Comparison of ENCODE assay signal across 22 cellular contexts in the genomic region with DNA sequence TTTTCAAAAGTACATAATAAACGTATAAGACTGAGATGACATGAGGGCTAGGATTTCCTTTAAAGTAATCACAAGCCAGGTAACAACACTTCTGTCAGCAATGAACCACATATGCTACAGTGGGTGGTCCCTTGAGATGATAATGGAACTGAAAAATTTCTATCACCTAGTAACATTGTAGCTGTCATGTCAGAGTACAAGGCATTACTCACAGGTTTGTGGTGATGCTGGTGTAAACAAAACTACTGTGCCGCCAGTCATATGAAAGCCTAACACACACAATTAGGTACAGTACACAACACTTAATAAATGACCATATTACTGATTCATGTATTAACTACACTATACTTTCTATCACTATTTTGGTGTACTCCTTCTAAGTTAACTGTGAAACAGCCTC. TPM values are rescaled to one million over a fixed set of nuclear protein-coding genes. Genes with fewer than 3 reads are reported as not detected.
DNase-seq lines count a peak whose midpoint lies in the region; ATAC-seq, FAIRE-seq and TF ChIP-seq lines count a peak whose summit lies in the region.
"Had no signal": no experiment of that assay in that cellular context is flagged by ENCODE, and none has a peak within 500 bp of the region (broad histone marks: within the 10 kb centered on the region; RNA-seq: fewer than 3 reads in every experiment).

No MANE protein-coding gene starts in this region.

- TF ChIP-seq POLR2A in GM12878 (IDR thresholded peaks at IDR 0.05; ENCODE audit: low read depth, low read length) = no peak

- RAD21 ChIA-PET in GM12878 (lab: Charles Lee; ENCODE audit: unreplicated experiment) = interaction anchor here (0.6 to 1.8 kb wide), 4 partner anchors 41 to 85 kb away, joined by 3 to 5 read pairs (median 4); no protein-coding TSS in a partner anchor

- H3K27me3 ChIP-seq in GM12878 (replicated peaks in 1 of 2; ENCODE audit: control insufficient read depth in 2 of 2, insufficient read depth in 2 of 2, low read length in 1 of 2) = no peaks in the 10 kb centered on the region

- in situ Hi-C loops in GM12878 (cut with MboI) = no loop called here

- no peaks in the 10 kb centered on the region for H3K9me3 ChIP-seq in GM12878 (replicated peaks; ENCODE audit: control insufficient read depth, insufficient read depth, low read length)

- DNase-seq in GM12878 (ENCODE audit: low read depth, low spot score) (no peak), islet precursor cell (no peak), NK-92 (lab: John Stamatoyannopoulos, UW; ENCODE audit: unreplicated experiment) (no peak), NCI-H128 (lab: John Stamatoyannopoulos, UW; ENCODE audit: unreplicated experiment) (no peak)
- DNase-seq in effector CD4-positive, alpha-beta T cell = no peak
- DNase-seq: DMS153, GOT3, KG1, NCI-H1092, NCI-H1694 treated with DMSO at 0.1 percent for 48 hours, NCI-H446, NCI-H748 treated with DMSO at 0.1 percent for 48 hours, T-helper 1 cell had no signal

- H3K4me3 ChIP-seq in GM12878 = no peak overlapping the region
- H3K4me3 ChIP-seq: SK-N-MC had no signal

- peak; percentile 66 to 70 for TF ChIP-seq EP300 in GM12878 (IDR thresholded peaks at IDR 0.05; ENCODE audit: borderline replicate concordance in 1 of 2, control insufficient read depth in 1 of 2, low read depth in 2 of 2, low read length in 2 of 2)

- H3K36me3 ChIP-seq in GM12878 (ENCODE audit: control insufficient read depth in 2 of 2, insufficient read depth in 2 of 2, low read length in 1 of 2) = no peaks in the 10 kb centered on the region

- CTCF ChIA-PET in GM12878 (lab: Yijun Ruan, JAX) = interaction anchor here (0.7 to 1.9 kb wide), 5 partner anchors 8 to 279 kb away, joined by 3 to 6 read pairs (median 3); no protein-coding TSS in a partner anchor

- ATAC-seq in GM18498 (IDR thresholded peaks at IDR 0.05; ENCODE audit: unreplicated experiment) (peak; percentile 58), GM19397 (IDR thresholded peaks at IDR 0.05; ENCODE audit: unreplicated experiment) (peak; percentile 56), HG03342 (IDR thresholded peaks at IDR 0.05; ENCODE audit: unreplicated experiment) (peak; percentile 50), GM12878 (peak; percentile 88)
- ATAC-seq: Panc1, Right ventricle myocardium inferior had no signal

- intact Hi-C loops in GM12878 (cut with micrococcal nuclease; ENCODE audit: unreplicated experiment) = no loop called here

- no peak overlapping the region for H3K4me2 ChIP-seq in GM12878 (ENCODE audit: control insufficient read depth, insufficient read depth)

- SMC1A ChIA-PET in GM12878 (lab: Charles Lee; ENCODE audit: uncharacterized antibody, unreplicated experiment) = interaction anchor here (1.0 to 2.2 kb wide), 9 partner anchors 16 to 80 kb away, joined by 3 to 6 read pairs (median 4); no protein-coding TSS in a partner anchor

- WGBS in GM12878 (ENCODE audit: insufficient coverage, insufficient replicate concordance, low lambda C conversion rate, missing lambda C conversion rate) = 24% methylated on average over 2 of the region's 2 CpGs

- H4K20me1 ChIP-seq in GM12878 (ENCODE audit: control insufficient read depth, insufficient read depth) = no peaks in the 10 kb centered on the region

- no peaks in the 10 kb centered on the region for H3K79me2 ChIP-seq in GM12878 (ENCODE audit: control insufficient read depth, insufficient read depth, low read length)

- H3K4me1 ChIP-seq in GM12878 (ENCODE audit: control insufficient read depth, insufficient read depth, low read length) = peaks cover 45% of the 10 kb centered on the region

- TF ChIP-seq RAD21 in GM12878 (IDR thresholded peaks at IDR 0.05; ENCODE audit: insufficient read depth, low read depth, low read length) = no peak

- BruUV-seq in GM12878 (replicated peaks; lab: Mats Ljungman, UMichigan) = no TSS peak

- FAIRE-seq in GM12878 (lab: Jason Lieb, UNC) = no peak

- H3K9ac ChIP-seq in GM12878 (ENCODE audit: control insufficient read depth, insufficient read depth, low read length) = no peak overlapping the region

- H2AFZ ChIP-seq in GM12878 (ENCODE audit: control insufficient read depth, low read depth, low read length) = no peak overlapping the region

- no peak overlapping the region for H3K27ac ChIP-seq in GM12878 (ENCODE audit: control insufficient read depth, insufficient read depth)
- H3K27ac ChIP-seq: C4-2B, HL-60, SK-N-MC had no signal

- no peak for TF ChIP-seq CTCF in GM12878 (IDR thresholded peaks at IDR 0.05 in 2 of 3, conservative IDR thresholded peaks at IDR 0.05 in 1 of 3; ENCODE audit: control insufficient read depth in 2 of 3, extremely low read depth in 1 of 3, insufficient read depth in 1 of 3, low read depth in 3 of 3, low read length in 3 of 3)

- POLR2A ChIA-PET in GM12878 (lab: Charles Lee) = interaction anchor here (1.0 kb wide), 1 partner anchor 41 kb away, joined by 3 read pairs; no protein-coding TSS in a partner anchor

TF ChIP-seq in GM12878, 131 proteins besides CTCF, POLR2A, EP300 and RAD21 (continues in another document):
- TF ChIP-seq, protein P1, sequence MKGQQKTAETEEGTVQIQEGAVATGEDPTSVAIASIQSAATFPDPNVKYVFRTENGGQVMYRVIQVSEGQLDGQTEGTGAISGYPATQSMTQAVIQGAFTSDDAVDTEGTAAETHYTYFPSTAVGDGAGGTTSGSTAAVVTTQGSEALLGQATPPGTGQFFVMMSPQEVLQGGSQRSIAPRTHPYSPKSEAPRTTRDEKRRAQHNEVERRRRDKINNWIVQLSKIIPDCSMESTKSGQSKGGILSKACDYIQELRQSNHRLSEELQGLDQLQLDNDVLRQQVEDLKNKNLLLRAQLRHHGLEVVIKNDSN (IDR thresholded peaks at IDR 0.05; ENCODE audit: borderline replicate concordance, extremely low read length, insufficient read depth, low read depth, low read length) = no peak
- no peak for TF ChIP-seq SRF (IDR thresholded peaks at IDR 0.05; ENCODE audit: low read depth in 2 of 2, low read length in 2 of 2)
- TF ChIP-seq SIX5 (IDR thresholded peaks at IDR 0.05; ENCODE audit: low read depth, low read length, severe bottlenecking) = no peak
- no peak for TF ChIP-seq WRNIP1 (IDR thresholded peaks at IDR 0.05; ENCODE audit: borderline replicate concordance, low read depth, low read length)
- TF ChIP-seq, protein P2, sequence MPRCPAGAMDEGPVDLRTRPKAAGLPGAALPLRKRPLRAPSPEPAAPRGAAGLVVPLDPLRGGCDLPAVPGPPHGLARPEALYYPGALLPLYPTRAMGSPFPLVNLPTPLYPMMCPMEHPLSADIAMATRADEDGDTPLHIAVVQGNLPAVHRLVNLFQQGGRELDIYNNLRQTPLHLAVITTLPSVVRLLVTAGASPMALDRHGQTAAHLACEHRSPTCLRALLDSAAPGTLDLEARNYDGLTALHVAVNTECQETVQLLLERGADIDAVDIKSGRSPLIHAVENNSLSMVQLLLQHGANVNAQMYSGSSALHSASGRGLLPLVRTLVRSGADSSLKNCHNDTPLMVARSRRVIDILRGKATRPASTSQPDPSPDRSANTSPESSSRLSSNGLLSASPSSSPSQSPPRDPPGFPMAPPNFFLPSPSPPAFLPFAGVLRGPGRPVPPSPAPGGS (IDR thresholded peaks at IDR 0.05; ENCODE audit: borderline replicate concordance, insufficient read depth, low read depth, low read length, poor library complexity, severe bottlenecking) = no peak
- TF ChIP-seq ZZZ3 (IDR thresholded peaks at IDR 0.05; ENCODE audit: control insufficient read depth, insufficient read length, low read depth) = no peak
- TF ChIP-seq CHD4 (IDR thresholded peaks at IDR 0.05) = no peak
- TF ChIP-seq TCF3 (IDR thresholded peaks at IDR 0.05; ENCODE audit: borderline replicate concordance, insufficient read depth, low read depth, low read length) = no peak

RNA-seq across cellular contexts. Expression of gene MIPEP, which starts 36.8 kb away (rescaled TPM):
- 27.1 and 31.0 TPM in 2 replicates for total RNA-seq in GM12878 (2013; cell fraction: nucleolus; rRNA removed)
- total RNA-seq in GM12878 (2014; rRNA removed) = 30.6 and 42.0 TPM in 2 replicates
- total RNA-seq in GM12878 (2014; rRNA removed; fragmentation: Illumina TruSeq; extraction: Trizol) = 25.4 and 28.2 TPM in 2 replicates
- 35.9 and 38.2 TPM in 2 replicates for total RNA-seq in GM12878 (2021)
- polyA plus RNA-seq in GM12878 (2011; ENCODE audit: low read depth) = 11.8 TPM
- 36.7 and 42.8 TPM in 2 replicates for polyA plus RNA-seq in GM12878 (2011; rRNA removed)
- polyA plus RNA-seq in GM12878 (2011; cell fraction: cytosol; rRNA removed) = 21.7 and 24.8 TPM in 2 replicates
- 38.5 and 41.2 TPM in 2 replicates for polyA plus RNA-seq in GM12878 (2011; cell fraction: nucleus; rRNA removed)
- polyA plus RNA-seq in GM12878 (2012) = 24.8 and 26.1 TPM in 2 replicates
- polyA plus RNA-seq in GM12878 (2014; fragmentation: Illumina TruSeq; extraction: Trizol) = 28.9 and 31.4 TPM in 2 replicates
- polyA plus RNA-seq in GM12878 (2014; fragmentation: Nextera tagmentation; extraction: Ambion mirVana) = 10 to 100 TPM; 15.6 to 28.2 TPM
- polyA plus RNA-seq in GM12878 (2014; rRNA removed) = 27.6 and 28.4 TPM in 2 replicates
- 10 to 100 TPM; 54.2 to 56.2 TPM for polyA plus RNA-seq in GM12878 (2016; fragmentation: Nextera tagmentation; extraction: Ambion mirVana)
- polyA minus RNA-seq in GM12878 (2011; rRNA and poly(A)+ RNA removed) = 26.4 and 26.6 TPM in 2 replicates
- polyA minus RNA-seq in GM12878 (2011; cell fraction: cytosol; rRNA and poly(A)+ RNA removed) = 6.8 TPM in 2 replicates
- 19.9 and 28.6 TPM in 2 replicates for polyA minus RNA-seq in GM12878 (2011; cell fraction: nucleus; rRNA and poly(A)+ RNA removed)

RNA-seq across cellular contexts. Expression of gene C1QTNF9B, which starts 45.0 kb away (rescaled TPM):
- not detected in 2 replicates for total RNA-seq in GM12878 (2013; cell fraction: nucleolus; rRNA removed)
- total RNA-seq in GM12878 (2014; rRNA removed) = not detected in 2 replicates
- not detected in 2 replicates for total RNA-seq in GM12878 (2014; rRNA removed; fragmentation: Illumina TruSeq; extraction: Trizol)
- not detected in 2 replicates for total RNA-seq in GM12878 (2021)
- 0.16 TPM for polyA plus RNA-seq in GM12878 (2011; ENCODE audit: low read depth)
- polyA plus RNA-seq in GM12878 (2011; rRNA removed) = not detected in 2 replicates
- polyA plus RNA-seq in GM12878 (2011; cell fraction: cytosol; rRNA removed) = not detected in 2 replicates
- polyA plus RNA-seq in GM12878 (2011; cell fraction: nucleus; rRNA removed) = not detected in 2 replicates
- polyA plus RNA-seq in GM12878 (2012) = 0.35 and 0.38 TPM in 2 replicates
- not detected in 2 replicates for polyA plus RNA-seq in GM12878 (2014; fragmentation: Illumina TruSeq; extraction: Trizol)
- under 1 TPM; 0.10 to 0.20 TPM for polyA plus RNA-seq in GM12878 (2014; fragmentation: Nextera tagmentation; extraction: Ambion mirVana)
- not detected in 2 replicates for polyA plus RNA-seq in GM12878 (2014; rRNA removed)
- polyA plus RNA-seq in GM12878 (2016; fragmentation: Nextera tagmentation; extraction: Ambion mirVana) = under 1 TPM; 0.44 to 0.48 TPM
- polyA minus RNA-seq in GM12878 (2011; rRNA and poly(A)+ RNA removed) = not detected in 2 replicates
- polyA minus RNA-seq in GM12878 (2011; cell fraction: cytosol; rRNA and poly(A)+ RNA removed) = not detected in 2 replicates
- polyA minus RNA-seq in GM12878 (2011; cell fraction: nucleus; rRNA and poly(A)+ RNA removed) = not detected in 2 replicates
- total RNA-seq: MCF 10A had no signal
